ENCODE assay signal across 31 cellular contexts in the genomic region with DNA sequence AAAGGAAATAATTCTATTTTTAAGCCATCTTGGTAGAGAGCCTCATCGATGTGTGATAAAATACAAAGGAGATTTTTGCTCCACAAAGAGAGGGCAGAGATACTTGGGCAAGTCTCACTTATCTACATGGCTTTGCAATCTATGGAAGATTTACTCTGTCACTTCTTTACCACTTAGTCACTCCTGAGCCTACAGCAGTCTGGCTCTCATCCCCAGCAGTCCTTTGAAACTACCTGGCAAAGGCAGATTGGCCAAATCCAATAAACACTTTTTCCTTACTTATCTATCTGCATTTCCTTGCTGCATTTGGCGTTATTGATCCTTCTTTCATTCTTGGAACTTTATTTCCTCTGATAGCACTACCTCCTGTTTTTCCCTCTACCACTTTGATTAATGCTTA.
"Had no signal": no experiment of that assay in that cellular context is flagged by ENCODE, and none has a peak within 500 bp of the region (broad histone marks: within the 10 kb centered on the region; RNA-seq: fewer than 3 reads in every experiment).

No MANE protein-coding gene starts in this region.

- H3K9me3 ChIP-seq: gastrocnemius medialis had no signal

- H3K36me3 ChIP-seq: brain microvascular endothelial cell, esophagus muscularis mucosa, gastrocnemius medialis, heart left ventricle had no signal

- FAIRE-seq: astrocyte, bronchial epithelial cell, colon had no signal

- H3K4me3 ChIP-seq: esophagus muscularis mucosa, gastrocnemius medialis, heart left ventricle had no signal

- H3K4me3 Mint-ChIP-seq: activated CD4-positive, alpha-beta memory T cell treated with anti-CD3 and anti-CD28 coated beads, Interleukin-2, amount 10 ng/mL, durations not matched to agents 7 days and 5 days; activated CD4-positive, alpha-beta T cell treated with anti-CD3 and anti-CD28 coated beads, Interleukin-2, amount 10 ng/mL, durations not matched to agents 7 days and 5 days; activated naive CD4-positive, alpha-beta T cell treated with anti-CD3 and anti-CD28 coated beads, Interleukin-2, amount 10 ng/mL, durations not matched to agents 7 days and 5 days; activated naive CD8-positive, alpha-beta T cell treated with anti-CD3 and anti-CD28 coated beads, Interleukin-2, amount 10 ng/mL, durations not matched to agents 7 days and 5 days; activated T-cell treated with anti-CD3 and anti-CD28 coated beads, Interleukin-2, amount 50 U/mL, for 24 hours; activated T-cell treated with anti-CD3 and anti-CD28 coated beads, Interleukin-2, amount 50 U/mL, for 72 hours; central memory CD8-positive, alpha-beta T cell; effector memory CD8-positive, alpha-beta T cell had no signal

- H3K27ac Mint-ChIP-seq: activated CD4-positive, alpha-beta memory T cell treated with anti-CD3 and anti-CD28 coated beads, Interleukin-2, amount 10 ng/mL, durations not matched to agents 7 days and 5 days; activated CD4-positive, alpha-beta T cell treated with anti-CD3 and anti-CD28 coated beads, Interleukin-2, amount 10 ng/mL, durations not matched to agents 7 days and 5 days; activated naive CD4-positive, alpha-beta T cell treated with anti-CD3 and anti-CD28 coated beads, Interleukin-2, amount 10 ng/mL, durations not matched to agents 7 days and 5 days; activated naive CD4-positive, alpha-beta T cell treated with anti-CD3 and anti-CD28 coated beads, Interleukin-2, amount 50 U/mL, for 72 hours; activated naive CD8-positive, alpha-beta T cell treated with anti-CD3 and anti-CD28 coated beads, Interleukin-2, amount 10 ng/mL, durations not matched to agents 7 days and 5 days; activated T-cell treated with anti-CD3 and anti-CD28 coated beads, Interleukin-2, amount 50 U/mL, for 24 hours; activated T-cell treated with anti-CD3 and anti-CD28 coated beads, Interleukin-2, amount 50 U/mL, for 72 hours; effector memory CD8-positive, alpha-beta T cell had no signal

- H3K27me3 Mint-ChIP-seq: activated CD4-positive, alpha-beta memory T cell treated with anti-CD3 and anti-CD28 coated beads, Interleukin-2, amount 10 ng/mL, durations not matched to agents 7 days and 5 days; activated CD4-positive, alpha-beta T cell treated with anti-CD3 and anti-CD28 coated beads, Interleukin-2, amount 10 ng/mL, durations not matched to agents 7 days and 5 days; activated naive CD4-positive, alpha-beta T cell treated with anti-CD3 and anti-CD28 coated beads, Interleukin-2, amount 10 ng/mL, durations not matched to agents 7 days and 5 days; activated naive CD8-positive, alpha-beta T cell treated with anti-CD3 and anti-CD28 coated beads, Interleukin-2, amount 10 ng/mL, durations not matched to agents 7 days and 5 days; activated T-cell treated with anti-CD3 and anti-CD28 coated beads, Interleukin-2, amount 50 U/mL, for 24 hours; central memory CD8-positive, alpha-beta T cell; effector memory CD8-positive, alpha-beta T cell had no signal

- H3K36me3 Mint-ChIP-seq: activated naive CD4-positive, alpha-beta T cell treated with anti-CD3 and anti-CD28 coated beads, Interleukin-2, amount 10 ng/mL, durations not matched to agents 7 days and 5 days; activated naive CD4-positive, alpha-beta T cell treated with anti-CD3 and anti-CD28 coated beads, Interleukin-2, amount 50 U/mL, for 72 hours; activated naive CD8-positive, alpha-beta T cell treated with anti-CD3 and anti-CD28 coated beads, Interleukin-2, amount 10 ng/mL, durations not matched to agents 7 days and 5 days had no signal

- H3K27ac ChIP-seq: brain microvascular endothelial cell, esophagus muscularis mucosa, foreskin keratinocyte, gastrocnemius medialis, heart left ventricle had no signal

- ATAC-seq: activated naive CD4-positive, alpha-beta T cell treated with anti-CD3 and anti-CD28 coated beads, Interleukin-2, amount 50 U/mL, for 72 hours; activated T-cell treated with anti-CD3 and anti-CD28 coated beads, Interleukin-2, amount 50 U/mL, for 72 hours; effector memory CD8-positive, alpha-beta T cell; foreskin keratinocyte; gastrocnemius medialis; heart left ventricle had no signal

- H3K4me1 ChIP-seq: esophagus muscularis mucosa, foreskin keratinocyte, gastrocnemius medialis, heart left ventricle had no signal

- H3K4me1 Mint-ChIP-seq: activated CD4-positive, alpha-beta memory T cell treated with anti-CD3 and anti-CD28 coated beads, Interleukin-2, amount 10 ng/mL, durations not matched to agents 7 days and 5 days; activated CD4-positive, alpha-beta T cell treated with anti-CD3 and anti-CD28 coated beads, Interleukin-2, amount 10 ng/mL, durations not matched to agents 7 days and 5 days; activated naive CD4-positive, alpha-beta T cell treated with anti-CD3 and anti-CD28 coated beads, Interleukin-2, amount 10 ng/mL, durations not matched to agents 7 days and 5 days; activated naive CD8-positive, alpha-beta T cell treated with anti-CD3 and anti-CD28 coated beads, Interleukin-2, amount 10 ng/mL, durations not matched to agents 7 days and 5 days; central memory CD8-positive, alpha-beta T cell had no signal

- H3K9me3 Mint-ChIP-seq: activated CD4-positive, alpha-beta T cell treated with anti-CD3 and anti-CD28 coated beads, Interleukin-2, amount 10 ng/mL, durations not matched to agents 7 days and 5 days had no signal

- DNase-seq: activated CD4-positive, alpha-beta memory T cell treated with anti-CD3 and anti-CD28 coated beads, Interleukin-2, amount 10 ng/mL, durations not matched to agents 7 days and 5 days; activated CD4-positive, alpha-beta T cell treated with anti-CD3 and anti-CD28 coated beads for 1 hour; activated CD4-positive, alpha-beta T cell treated with anti-CD3 and anti-CD28 coated beads for 4 hours; activated CD4-positive, alpha-beta T cell treated with anti-CD3 and anti-CD28 coated beads, Interleukin-2, amount 10 ng/mL, durations not matched to agents 7 days and 5 days; activated CD4-positive, alpha-beta T cell treated with anti-CD3 and anti-CD28 coated beads, Interleukin-2, amount 50 U/mL, for 4 hours; activated CD4-positive, CD25-positive, alpha-beta regulatory T cell; activated CD8-positive, alpha-beta memory T cell treated with anti-CD3 and anti-CD28 coated beads, Interleukin-2, amount 50 U/mL, for 48 hours; activated gamma-delta T cell; activated naive CD4-positive, alpha-beta T cell; activated naive CD4-positive, alpha-beta T cell treated with anti-CD3 and anti-CD28 coated beads, Interleukin-2, amount 10 ng/mL, durations not matched to agents 7 days and 5 days; activated naive CD8-positive, alpha-beta T cell treated with anti-CD3 and anti-CD28 coated beads, Interleukin-2, amount 10 ng/mL, durations not matched to agents 7 days and 5 days; activated T-cell treated with anti-CD3 and anti-CD28 coated beads for 4 hours; activated T-cell treated with anti-CD3 and anti-CD28 coated beads, Interleukin-2, amount 50 U/mL, for 24 hours; activated T-cell treated with anti-CD3 and anti-CD28 coated beads, Interleukin-2, amount 50 U/mL, for 72 hours; brain microvascular endothelial cell; cortex of kidney; dermis blood vessel endothelial cell; effector CD4-positive, alpha-beta T cell; effector memory CD8-positive, alpha-beta T cell; erythroblast; foreskin keratinocyte; gastrocnemius medialis; glutamatergic neuron; heart left ventricle; T-helper 2 cell had no signal

- H3K27me3 ChIP-seq: brain microvascular endothelial cell, esophagus muscularis mucosa, foreskin keratinocyte, gastrocnemius medialis, heart left ventricle had no signal
